ENCODE assay signal across 8 cellular contexts in genomic region chr1:10694274-10694632, GRCh38.
DNase-seq lines count a peak whose midpoint lies in the region; ATAC-seq and TF ChIP-seq lines count a peak whose summit lies in the region.

No MANE protein-coding gene starts in this region.

- no peaks in the 10 kb centered on the region for H3K36me3 ChIP-seq in right lobe of liver

- no peaks in the 10 kb centered on the region for H3K9me3 ChIP-seq in right lobe of liver

- no peaks in the 10 kb centered on the region for H3K36me3 Mint-ChIP-seq in T-helper 1 cell treated with Interleukin-12 subunit alpha and Interleukin-12 subunit beta and Interleukin-4 antibody, amounts not matched to agents 30 μg/mL and 1 μg/mL, for 36 hours (ENCODE audit: low read depth)

- peaks cover 17% of the 10 kb centered on the region for H3K27me3 Mint-ChIP-seq in T-helper 1 cell treated with Interleukin-12 subunit alpha and Interleukin-12 subunit beta and Interleukin-4 antibody, amounts not matched to agents 30 μg/mL and 1 μg/mL, for 36 hours (ENCODE audit: low read depth)

- peaks cover 12% of the 10 kb centered on the region for H3K4me1 Mint-ChIP-seq in T-helper 1 cell treated with Interleukin-12 subunit alpha and Interleukin-12 subunit beta and Interleukin-4 antibody, amounts not matched to agents 30 μg/mL and 1 μg/mL, for 36 hours (ENCODE audit: low read depth)

- peaks cover 0 to 11% (median 4%) of the 10 kb centered on the region in 4 donors for H3K4me1 ChIP-seq in right lobe of liver

- no peaks in the 10 kb centered on the region for H3K9me3 Mint-ChIP-seq in T-helper 1 cell treated with Interleukin-12 subunit alpha and Interleukin-12 subunit beta and Interleukin-4 antibody, amounts not matched to agents 30 μg/mL and 1 μg/mL, for 36 hours

- no peaks in the 10 kb centered on the region for H3K27me3 ChIP-seq in right lobe of liver

- no peak overlapping the region for H3K27ac Mint-ChIP-seq in T-helper 1 cell treated with Interleukin-12 subunit alpha and Interleukin-12 subunit beta and Interleukin-4 antibody, amounts not matched to agents 30 μg/mL and 1 μg/mL, for 36 hours

- 0% methylated on average over 2 of the region's 46 CpGs for WGBS in right lobe of liver (ENCODE audit: insufficient coverage, low coverage, low lambda C conversion rate, missing lambda C conversion rate)

- H3K27ac ChIP-seq in right lobe of liver: peak overlapping the region in 1 of 3 donors; percentile 75

- DNase-seq in activated CD4-positive, CD25-positive, alpha-beta regulatory T cell (lab: John Stamatoyannopoulos, UW): peak; percentile 52 to 72 (median 60)
- DNase-seq in activated CD4-positive, CD25-positive, alpha-beta regulatory T cell treated with anti-CD3 and anti-CD28 coated beads, Interleukin-2, amount 50 U/mL, for 72 hours: no peak
- DNase-seq in T47D (ENCODE audit: low read depth in 1 of 2, low spot score in 1 of 2) (peak; percentile 61 to 85), right lobe of liver (peak in 1 of 3 donors; percentile 77)
- DNase-seq in stimulated activated CD8-positive, alpha-beta memory T cell treated with anti-CD3 and anti-CD28 coated beads, Interleukin-7, amount 100 ng/mL, for 1 hour (ENCODE audit: low read depth in 2 of 2): peak; percentile 23 to 24

- TF ChIP-seq CTCF in right lobe of liver (IDR thresholded peaks at IDR 0.05): no peak

- ATAC-seq in HG03342 (IDR thresholded peaks at IDR 0.05; ENCODE audit: unreplicated experiment) (peak; percentile 39), right lobe of liver (peak; percentile 50 to 69 (median 59)), HG02938 (IDR thresholded peaks at IDR 0.05; ENCODE audit: unreplicated experiment) (no peak)

- intact Hi-C loops in right lobe of liver (cut with DNase I): no loop called here

- peak overlapping the region; percentile 69 to 87 (median 83) for H3K4me3 ChIP-seq in right lobe of liver

- in situ Hi-C loops in T47D (cut with HindIII; ENCODE audit: low pct_unique_long_range_greater_than_20kb, low sequenced_read_pairs): no loop called here

- peak overlapping the region; percentile 78 for H3K4me3 Mint-ChIP-seq in T-helper 1 cell treated with Interleukin-12 subunit alpha and Interleukin-12 subunit beta and Interleukin-4 antibody, amounts not matched to agents 30 μg/mL and 1 μg/mL, for 36 hours

- TF ChIP-seq POLR2A in right lobe of liver (IDR thresholded peaks at IDR 0.05): no peak
